In the genomic region with DNA sequence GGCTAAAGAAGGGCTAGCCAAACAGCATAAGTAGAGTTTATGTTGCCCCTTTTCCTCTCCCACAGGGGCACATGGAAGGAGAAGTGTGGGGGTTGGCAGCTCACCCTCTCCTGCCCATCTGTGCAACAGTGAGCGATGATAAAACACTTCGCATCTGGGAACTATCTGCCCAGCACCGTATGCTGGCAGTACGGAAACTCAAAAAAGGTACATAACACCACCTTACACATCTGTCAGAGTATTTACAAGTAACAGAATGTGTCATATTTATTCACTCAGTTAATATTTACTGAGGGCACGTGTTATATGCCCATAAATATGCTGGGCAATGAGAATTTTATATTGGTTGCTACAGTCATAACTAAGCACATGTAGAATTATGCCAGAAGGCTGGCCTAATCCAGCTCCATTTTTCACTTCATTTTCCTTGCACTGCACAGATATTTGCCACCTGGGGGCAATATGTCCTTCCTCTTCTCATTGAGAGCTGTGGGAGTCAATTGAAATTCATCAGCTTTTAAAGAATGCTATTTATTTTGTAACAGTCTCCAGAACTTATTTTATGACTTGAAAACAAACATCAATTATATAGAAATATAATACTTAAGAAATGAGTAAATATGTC, we compare ENCODE assay signal across 8 cellular contexts.
DNase-seq lines count a peak whose midpoint lies in the region; ATAC-seq and TF ChIP-seq lines count a peak whose summit lies in the region.

No MANE protein-coding gene starts in this region.

- no peaks in the 10 kb centered on the region for H3K27me3 Mint-ChIP-seq in activated CD8-positive, alpha-beta T cell treated with anti-CD3 and anti-CD28 coated beads for 36 hours
- H3K27me3 Mint-ChIP-seq in activated CD8-positive, alpha-beta T cell treated with anti-CD3 and anti-CD28 coated beads, Interleukin-2, amount 10 ng/mL, durations not matched to agents 7 days and 5 days (ENCODE audit: low read depth): no peaks in the 10 kb centered on the region
- H3K27me3 Mint-ChIP-seq in activated T-cell treated with anti-CD3 and anti-CD28 coated beads, Interleukin-2, amount 50 U/mL, for 24 hours: no peaks in the 10 kb centered on the region
- H3K27me3 Mint-ChIP-seq in stimulated activated naive CD8-positive, alpha-beta T cell treated with anti-CD3 and anti-CD28 coated beads, Interleukin-15, amount 100 ng/mL, for 72 hours: peaks cover 7% of the 10 kb centered on the region

- POLR2A ChIA-PET in activated CD8-positive, alpha-beta T cell treated with anti-CD3 and anti-CD28 coated beads for 36 hours (lab: Charles Lee): interaction anchor here (1.0 kb wide), 1 partner anchor 11 kb away, joined by 3 read pairs; no protein-coding TSS in a partner anchor
- POLR2A ChIA-PET in activated CD8-positive, alpha-beta T cell treated with anti-CD3 and anti-CD28 coated beads, Interleukin-2, amount 10 ng/mL, durations not matched to agents 7 days and 5 days (lab: Charles Lee): no interaction called here

- no peak for DNase-seq in activated CD8-positive, alpha-beta T cell treated with anti-CD3 and anti-CD28 coated beads for 36 hours
- no peak for DNase-seq in activated CD8-positive, alpha-beta T cell treated with anti-CD3 and anti-CD28 coated beads, Interleukin-2, amount 10 ng/mL, durations not matched to agents 7 days and 5 days
- peak; percentile 27 to 70 for DNase-seq in NCI-H446 (lab: John Stamatoyannopoulos, UW)
- no peak for DNase-seq in colonic mucosa
- DNase-seq in midbrain (lab: John Stamatoyannopoulos, UW): peak; percentile 79
- no peak for DNase-seq in stimulated activated CD4-positive, alpha-beta T cell treated with anti-CD3 and anti-CD28 coated beads, Interleukin-1b, Interleukin-23, amount 100 ng/mL, for 48 hours
- no peak for DNase-seq in activated T-cell treated with anti-CD3 and anti-CD28 coated beads, Interleukin-2, amount 50 U/mL, for 24 hours
- no peak for DNase-seq in stimulated activated naive CD8-positive, alpha-beta T cell treated with anti-CD3 and anti-CD28 coated beads, Interleukin-15, amount 100 ng/mL, for 72 hours

- H3K36me3 ChIP-seq in colonic mucosa: no peaks in the 10 kb centered on the region

- no peak overlapping the region for H3K27ac Mint-ChIP-seq in activated CD8-positive, alpha-beta T cell treated with anti-CD3 and anti-CD28 coated beads for 36 hours
- H3K27ac Mint-ChIP-seq in activated CD8-positive, alpha-beta T cell treated with anti-CD3 and anti-CD28 coated beads, Interleukin-2, amount 10 ng/mL, durations not matched to agents 7 days and 5 days: no peak overlapping the region
- no peak overlapping the region for H3K27ac Mint-ChIP-seq in activated T-cell treated with anti-CD3 and anti-CD28 coated beads, Interleukin-2, amount 50 U/mL, for 24 hours
- no peak overlapping the region for H3K27ac Mint-ChIP-seq in stimulated activated naive CD8-positive, alpha-beta T cell treated with anti-CD3 and anti-CD28 coated beads, Interleukin-15, amount 100 ng/mL, for 72 hours

- no peak overlapping the region for H3K4me3 Mint-ChIP-seq in activated CD8-positive, alpha-beta T cell treated with anti-CD3 and anti-CD28 coated beads for 36 hours
- H3K4me3 Mint-ChIP-seq in activated CD8-positive, alpha-beta T cell treated with anti-CD3 and anti-CD28 coated beads, Interleukin-2, amount 10 ng/mL, durations not matched to agents 7 days and 5 days: no peak overlapping the region
- H3K4me3 Mint-ChIP-seq in activated T-cell treated with anti-CD3 and anti-CD28 coated beads, Interleukin-2, amount 50 U/mL, for 24 hours: no peak overlapping the region
- H3K4me3 Mint-ChIP-seq in stimulated activated naive CD8-positive, alpha-beta T cell treated with anti-CD3 and anti-CD28 coated beads, Interleukin-15, amount 100 ng/mL, for 72 hours: no peak overlapping the region

- no peaks in the 10 kb centered on the region for H3K9me3 ChIP-seq in colonic mucosa

- H3K27ac ChIP-seq in colonic mucosa: no peak overlapping the region

- TF ChIP-seq CTCF in activated CD8-positive, alpha-beta T cell treated with anti-CD3 and anti-CD28 coated beads for 36 hours (IDR thresholded peaks at IDR 0.05): peak; percentile 48
- peak; percentile 41 for TF ChIP-seq CTCF in colonic mucosa (IDR thresholded peaks at IDR 0.05)

- no peak overlapping the region for H3K4me3 ChIP-seq in colonic mucosa

- no peaks in the 10 kb centered on the region for H3K27me3 ChIP-seq in colonic mucosa

- no peaks in the 10 kb centered on the region for H3K4me1 ChIP-seq in colonic mucosa

- no peak for ATAC-seq in activated CD8-positive, alpha-beta T cell treated with anti-CD3 and anti-CD28 coated beads for 36 hours
- no peak for ATAC-seq in activated CD8-positive, alpha-beta T cell treated with anti-CD3 and anti-CD28 coated beads, Interleukin-2, amount 10 ng/mL, durations not matched to agents 7 days and 5 days
- ATAC-seq in stimulated activated naive CD8-positive, alpha-beta T cell treated with anti-CD3 and anti-CD28 coated beads, Interleukin-15, amount 100 ng/mL, for 72 hours: no peak

- intact Hi-C loops in activated CD8-positive, alpha-beta T cell treated with anti-CD3 and anti-CD28 coated beads for 36 hours (cut with micrococcal nuclease): loop anchor here (10.0 kb wide), 2 partner anchors 85 to 265 kb away; no protein-coding TSS in a partner anchor
- intact Hi-C loops in colonic mucosa (cut with DNase I): loop anchor here (5.0 kb wide), 2 partner anchors 113 to 278 kb away; no protein-coding TSS in a partner anchor

- H3K9me3 Mint-ChIP-seq in activated CD8-positive, alpha-beta T cell treated with anti-CD3 and anti-CD28 coated beads for 36 hours: peaks cover 1% of the 10 kb centered on the region
- no peaks in the 10 kb centered on the region for H3K9me3 Mint-ChIP-seq in activated CD8-positive, alpha-beta T cell treated with anti-CD3 and anti-CD28 coated beads, Interleukin-2, amount 10 ng/mL, durations not matched to agents 7 days and 5 days (ENCODE audit: insufficient read depth)
- peaks cover 3% of the 10 kb centered on the region for H3K9me3 Mint-ChIP-seq in activated T-cell treated with anti-CD3 and anti-CD28 coated beads, Interleukin-2, amount 50 U/mL, for 24 hours
- no peaks in the 10 kb centered on the region for H3K9me3 Mint-ChIP-seq in stimulated activated naive CD8-positive, alpha-beta T cell treated with anti-CD3 and anti-CD28 coated beads, Interleukin-15, amount 100 ng/mL, for 72 hours

- H3K9ac ChIP-seq in colonic mucosa (ENCODE audit: low read depth in 2 of 2, low read length in 2 of 2): no peak overlapping the region

- peaks cover 17% of the 10 kb centered on the region for H3K4me1 Mint-ChIP-seq in activated CD8-positive, alpha-beta T cell treated with anti-CD3 and anti-CD28 coated beads for 36 hours (ENCODE audit: low read depth)
- H3K4me1 Mint-ChIP-seq in activated CD8-positive, alpha-beta T cell treated with anti-CD3 and anti-CD28 coated beads, Interleukin-2, amount 10 ng/mL, durations not matched to agents 7 days and 5 days (ENCODE audit: low read depth): peaks cover 18% of the 10 kb centered on the region
- H3K4me1 Mint-ChIP-seq in activated T-cell treated with anti-CD3 and anti-CD28 coated beads, Interleukin-2, amount 50 U/mL, for 24 hours (ENCODE audit: low read depth): peaks cover 35% of the 10 kb centered on the region
- peaks cover 19% of the 10 kb centered on the region for H3K4me1 Mint-ChIP-seq in stimulated activated naive CD8-positive, alpha-beta T cell treated with anti-CD3 and anti-CD28 coated beads, Interleukin-15, amount 100 ng/mL, for 72 hours

- H3K36me3 Mint-ChIP-seq in activated CD8-positive, alpha-beta T cell treated with anti-CD3 and anti-CD28 coated beads for 36 hours (ENCODE audit: low read depth): no peaks in the 10 kb centered on the region
- no peaks in the 10 kb centered on the region for H3K36me3 Mint-ChIP-seq in activated CD8-positive, alpha-beta T cell treated with anti-CD3 and anti-CD28 coated beads, Interleukin-2, amount 10 ng/mL, durations not matched to agents 7 days and 5 days (ENCODE audit: low read depth)
- H3K36me3 Mint-ChIP-seq in activated T-cell treated with anti-CD3 and anti-CD28 coated beads, Interleukin-2, amount 50 U/mL, for 24 hours (ENCODE audit: low read depth): no peaks in the 10 kb centered on the region

- CTCF ChIA-PET in activated CD8-positive, alpha-beta T cell treated with anti-CD3 and anti-CD28 coated beads for 36 hours (lab: Charles Lee): interaction anchor here (0.8 to 3.3 kb wide), 20 partner anchors 8 to 369 kb away, joined by 3 to 27 read pairs (median 4); a partner anchor contains a TSS
- CTCF ChIA-PET in activated CD8-positive, alpha-beta T cell treated with anti-CD3 and anti-CD28 coated beads, Interleukin-2, amount 10 ng/mL, durations not matched to agents 7 days and 5 days (lab: Charles Lee): interaction anchor here (1.0 to 3.2 kb wide), 14 partner anchors 9 to 278 kb away, joined by 3 to 25 read pairs (median 6); a partner anchor contains a TSS

Comparison
In these comparisons a context has a peak if more than half of its experiments do, and no peak if none do; other contexts are left out.
1. DNase-seq: peak in NCI-H446 (2 of 2) and midbrain (single experiment); none in activated CD8-positive, alpha-beta T cell treated with anti-CD3 and anti-CD28 coated beads for 36 hours (single experiment), activated CD8-positive, alpha-beta T cell treated with anti-CD3 and anti-CD28 coated beads, Interleukin-2, amount 10 ng/mL, durations not matched to agents 7 days and 5 days (single experiment), colonic mucosa (single experiment), stimulated activated CD4-positive, alpha-beta T cell treated with anti-CD3 and anti-CD28 coated beads, Interleukin-1b, Interleukin-23, amount 100 ng/mL, for 48 hours (single experiment), activated T-cell treated with anti-CD3 and anti-CD28 coated beads, Interleukin-2, amount 50 U/mL, for 24 hours (single experiment) and stimulated activated naive CD8-positive, alpha-beta T cell treated with anti-CD3 and anti-CD28 coated beads, Interleukin-15, amount 100 ng/mL, for 72 hours (0 of 2).